ENCODE assay signal across 8 cellular contexts in genomic region chr11:78030429-78031325, GRCh38. TPM values are rescaled to one million over a fixed set of nuclear protein-coding genes. Genes with fewer than 3 reads are reported as not detected.
DNase-seq lines count a peak whose midpoint lies in the region; ATAC-seq and TF ChIP-seq lines count a peak whose summit lies in the region.

No MANE protein-coding gene starts in this region.

- CTCF ChIA-PET in activated CD4-positive, alpha-beta T cell treated with anti-CD3 and anti-CD28 coated beads, Interleukin-2, amount 10 ng/mL, durations not matched to agents 7 days and 5 days (lab: Charles Lee), result interaction anchor here (1.0 to 1.1 kb wide), 2 partner anchors 15 to 529 kb away, joined by 3 to 4 read pairs; no protein-coding TSS in a partner anchor

- ATAC-seq in lower lobe of right lung (peak; percentile 89 to 93), GM19395 (IDR thresholded peaks at IDR 0.05; ENCODE audit: unreplicated experiment) (no peak)

- no peak for TF ChIP-seq CTCF in lower lobe of right lung (IDR thresholded peaks at IDR 0.05)

- no peak overlapping the region for H3K4me3 Mint-ChIP-seq in activated CD4-positive, alpha-beta T cell treated with anti-CD3 and anti-CD28 coated beads, Interleukin-2, amount 10 ng/mL, durations not matched to agents 7 days and 5 days

- H3K4me1 ChIP-seq in lower lobe of right lung, result peaks cover 12% of the 10 kb centered on the region

- H3K9me3 ChIP-seq in lower lobe of right lung, result no peaks in the 10 kb centered on the region

- H3K27me3 ChIP-seq in lower lobe of right lung (ENCODE audit: low read depth), result no peaks in the 10 kb centered on the region

- no peaks in the 10 kb centered on the region for H3K27me3 Mint-ChIP-seq in activated CD4-positive, alpha-beta T cell treated with anti-CD3 and anti-CD28 coated beads, Interleukin-2, amount 10 ng/mL, durations not matched to agents 7 days and 5 days

- POLR2A ChIA-PET in activated CD4-positive, alpha-beta T cell treated with anti-CD3 and anti-CD28 coated beads, Interleukin-2, amount 10 ng/mL, durations not matched to agents 7 days and 5 days (lab: Charles Lee), result no interaction called here

- H3K4me3 ChIP-seq in lower lobe of right lung, result no peak overlapping the region

- H3K27ac Mint-ChIP-seq in activated CD4-positive, alpha-beta T cell treated with anti-CD3 and anti-CD28 coated beads, Interleukin-2, amount 10 ng/mL, durations not matched to agents 7 days and 5 days, result no peak overlapping the region

- H3K36me3 Mint-ChIP-seq in activated CD4-positive, alpha-beta T cell treated with anti-CD3 and anti-CD28 coated beads, Interleukin-2, amount 10 ng/mL, durations not matched to agents 7 days and 5 days (ENCODE audit: low read depth), result no peaks in the 10 kb centered on the region

- DNase-seq in COR-L47 (lab: John Stamatoyannopoulos, UW) (peak; percentile 99), NCI-H2107 (lab: John Stamatoyannopoulos, UW) (peak; percentile 88), brain pericyte (ENCODE audit: low read depth, low spot score) (peak; percentile 81), lower lobe of right lung (peak; percentile 79), NOMO-1 treated with dmso at 0.1 percent for 144 hours (lab: John Stamatoyannopoulos, UW; ENCODE audit: unreplicated experiment) (no peak), NOMO-1 treated with DMSO at 0.1 percent for 48 hours (lab: John Stamatoyannopoulos, UW; ENCODE audit: unreplicated experiment) (no peak)
- DNase-seq in activated CD4-positive, alpha-beta T cell treated with anti-CD3 and anti-CD28 coated beads, Interleukin-2, amount 10 ng/mL, durations not matched to agents 7 days and 5 days, result no peak

- no peak overlapping the region for H3K27ac ChIP-seq in lower lobe of right lung

- intact Hi-C loops in lower lobe of right lung (cut with DNase I), result no loop called here

- H3K9me3 Mint-ChIP-seq in activated CD4-positive, alpha-beta T cell treated with anti-CD3 and anti-CD28 coated beads, Interleukin-2, amount 10 ng/mL, durations not matched to agents 7 days and 5 days, result no peaks in the 10 kb centered on the region

- no peaks in the 10 kb centered on the region for H3K36me3 ChIP-seq in lower lobe of right lung

- H3K4me1 Mint-ChIP-seq in activated CD4-positive, alpha-beta T cell treated with anti-CD3 and anti-CD28 coated beads, Interleukin-2, amount 10 ng/mL, durations not matched to agents 7 days and 5 days, result no peaks in the 10 kb centered on the region

RNA-seq across cellular contexts. Expression of gene KCTD14, which starts 7.6 kb away (rescaled TPM):
- total RNA-seq in lower lobe of right lung, result 12.3 TPM
- under 1 TPM; 0.19 to 0.25 TPM for total RNA-seq in activated CD4-positive, alpha-beta T cell treated with anti-CD3 and anti-CD28 coated beads, Interleukin-2, amount 10 ng/mL, durations not matched to agents 7 days and 5 days

RNA-seq across cellular contexts. Expression of gene THRSP, which starts 33.0 kb away (rescaled TPM):
- not detected for total RNA-seq in lower lobe of right lung
- not detected for total RNA-seq in activated CD4-positive, alpha-beta T cell treated with anti-CD3 and anti-CD28 coated beads, Interleukin-2, amount 10 ng/mL, durations not matched to agents 7 days and 5 days

RNA-seq across cellular contexts. Expression of gene INTS4, which starts 36.2 kb away (rescaled TPM):
- total RNA-seq in lower lobe of right lung, result 35.4 TPM
- 10 to 100 TPM; 49.1 to 50.3 TPM for total RNA-seq in activated CD4-positive, alpha-beta T cell treated with anti-CD3 and anti-CD28 coated beads, Interleukin-2, amount 10 ng/mL, durations not matched to agents 7 days and 5 days

RNA-seq across cellular contexts. Expression of gene NDUFC2, which starts 49.0 kb away (rescaled TPM):
- 130 TPM for total RNA-seq in lower lobe of right lung
- total RNA-seq in activated CD4-positive, alpha-beta T cell treated with anti-CD3 and anti-CD28 coated beads, Interleukin-2, amount 10 ng/mL, durations not matched to agents 7 days and 5 days, result 100 to 1,000 TPM; 182 to 220 TPM

Comparison
In these comparisons a context has a peak if more than half of its experiments do, and no peak if none do; other contexts are left out.
1. DNase-seq: peak in COR-L47 (single experiment), NCI-H2107 (single experiment), brain pericyte (single experiment) and lower lobe of right lung (single experiment); none in NOMO-1 treated with dmso at 0.1 percent for 144 hours (single experiment), NOMO-1 treated with DMSO at 0.1 percent for 48 hours (single experiment) and activated CD4-positive, alpha-beta T cell treated with anti-CD3 and anti-CD28 coated beads, Interleukin-2, amount 10 ng/mL, durations not matched to agents 7 days and 5 days (single experiment).
2. RNA of gene KCTD14, which starts 7.6 kb away (total RNA-seq): 12.3 TPM in lower lobe of right lung (single experiment); 0.19 to 0.25 TPM in activated CD4-positive, alpha-beta T cell treated with anti-CD3 and anti-CD28 coated beads, Interleukin-2, amount 10 ng/mL, durations not matched to agents 7 days and 5 days; every median in the first group is over 10 times any median in the second.